Comparison of ENCODE assay signal across 9 cellular contexts in the genomic region with DNA sequence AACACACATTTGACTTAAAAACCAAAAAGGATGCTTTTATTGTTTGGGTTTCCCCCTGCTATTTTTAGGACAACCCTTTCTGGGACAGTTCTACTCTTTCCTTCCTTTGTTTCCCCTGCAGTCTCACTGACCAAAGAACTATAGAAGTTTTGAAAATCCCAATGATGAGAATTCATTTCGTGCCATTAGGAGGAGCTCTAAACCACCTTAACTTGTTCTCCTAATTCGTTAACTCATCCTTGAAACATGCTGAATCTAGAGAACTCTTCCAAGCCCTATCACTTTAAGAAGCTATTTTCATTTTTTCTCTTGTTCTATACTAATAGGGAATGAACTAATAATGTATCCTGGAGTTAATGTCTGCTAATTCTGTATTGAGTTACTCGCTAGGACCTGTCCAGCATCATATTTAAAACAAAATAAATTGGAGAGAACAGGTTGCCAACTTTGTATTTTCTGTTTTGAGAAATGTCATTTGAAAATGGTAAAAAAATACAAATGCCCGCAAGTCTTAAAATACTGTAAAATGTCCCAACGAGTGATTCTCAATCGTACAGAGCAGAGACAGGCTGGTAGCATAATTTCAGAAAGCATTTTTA.
DNase-seq lines count a peak whose midpoint lies in the region; ATAC-seq, FAIRE-seq and TF ChIP-seq lines count a peak whose summit lies in the region.
"Had no signal": no experiment of that assay in that cellular context is flagged by ENCODE, and none has a peak within 500 bp of the region (broad histone marks: within the 10 kb centered on the region; RNA-seq: fewer than 3 reads in every experiment).

No MANE protein-coding gene starts in this region.

- peak; percentile 56 for TF ChIP-seq CTCF in parathyroid adenoma (IDR thresholded peaks at IDR 0.05)

- no peaks in the 10 kb centered on the region for H3K27me3 ChIP-seq in parathyroid adenoma (ENCODE audit: control insufficient read depth, insufficient read depth, low read length)
- H3K27me3 ChIP-seq: BLaER1 had no signal

- no peaks in the 10 kb centered on the region for H3K79me2 ChIP-seq in parathyroid adenoma

- no peak overlapping the region for H3K4me3 ChIP-seq in parathyroid adenoma (ENCODE audit: low read depth, low read length)
- H3K4me3 ChIP-seq: BLaER1 had no signal

- ATAC-seq in GM18511 (IDR thresholded peaks at IDR 0.05; ENCODE audit: unreplicated experiment) = no peak

- peak; percentile 58 for DNase-seq in NCI-H1105 treated with DMSO at 0.1 percent for 48 hours (lab: John Stamatoyannopoulos, UW)
- DNase-seq in NCI-H1105 (lab: John Stamatoyannopoulos, UW) = no peak
- peak; percentile 17 for DNase-seq in LoVo (ENCODE audit: low spot score)
- peak; percentile 59 for DNase-seq in foreskin melanocyte
- DNase-seq in stimulated activated naive CD4-positive, alpha-beta T cell treated with Interleukin-2 at 50 U/mL for 16 hours (lab: John Stamatoyannopoulos, UW) = no peak

- no peaks in the 10 kb centered on the region for H3K36me3 ChIP-seq in parathyroid adenoma (ENCODE audit: control insufficient read depth, insufficient read depth, low read length)

- FAIRE-seq in TTC549 (lab: Jason Lieb, UNC) = peak; percentile 99

- no peak overlapping the region for H3K9ac ChIP-seq in parathyroid adenoma
- H3K9ac ChIP-seq: BLaER1 had no signal

- H3K9me3 ChIP-seq in parathyroid adenoma (ENCODE audit: control insufficient read depth, low read length) = no peaks in the 10 kb centered on the region
- H3K9me3 ChIP-seq: BLaER1 had no signal

- no peak overlapping the region for H3K4me2 ChIP-seq in parathyroid adenoma (ENCODE audit: low read length)
- H3K4me2 ChIP-seq: BLaER1 had no signal

- no peaks in the 10 kb centered on the region for H3K4me1 ChIP-seq in parathyroid adenoma

- H2AFZ ChIP-seq in parathyroid adenoma = no peak overlapping the region

- no peak overlapping the region for H3K27ac ChIP-seq in parathyroid adenoma
- H3K27ac ChIP-seq: BLaER1 had no signal

Comparison
In these comparisons a context has a peak if more than half of its experiments do, and no peak if none do; other contexts are left out.
1. DNase-seq: peak in NCI-H1105 treated with DMSO at 0.1 percent for 48 hours (single experiment), LoVo (single experiment) and foreskin melanocyte (single experiment); none in NCI-H1105 (single experiment) and stimulated activated naive CD4-positive, alpha-beta T cell treated with Interleukin-2 at 50 U/mL for 16 hours (single experiment).